8 cellular contexts compared by ENCODE assay signal in genomic region chr15:80031841-80032240, GRCh38. TPM values are rescaled to one million over a fixed set of nuclear protein-coding genes. Genes with fewer than 3 reads are reported as not detected.
A peak's percentile ranks its signal among the peaks of the same experiment; 100 is the strongest.
DNase-seq lines count a peak whose midpoint lies in the region; ATAC-seq and TF ChIP-seq lines count a peak whose summit lies in the region.
"Had no signal": no experiment of that assay in that cellular context is flagged by ENCODE, and none has a peak within 500 bp of the region (broad histone marks: within the 10 kb centered on the region; RNA-seq: fewer than 3 reads in every experiment).

No MANE protein-coding gene starts in this region.

- intact Hi-C loops in PC-9 (cut with micrococcal nuclease; ENCODE audit: unreplicated experiment) = no loop called here
- intact Hi-C loops in left cardiac atrium (cut with DNase I) = no loop called here
- intact Hi-C loops in esophagus squamous epithelium (cut with DNase I) = no loop called here

- no peak for TF ChIP-seq CTCF in PC-9 (conservative IDR thresholded peaks at IDR 0.05)
- TF ChIP-seq CTCF in esophagus squamous epithelium (IDR thresholded peaks at IDR 0.05) = no peak

- H3K9me2 ChIP-seq in PC-9 (ENCODE audit: insufficient read depth) = no peaks in the 10 kb centered on the region

- no peaks in the 10 kb centered on the region for H4K20me1 ChIP-seq in PC-9 (ENCODE audit: insufficient read depth)

- DNase-seq in DMS79 (lab: John Stamatoyannopoulos, UW) = peak; percentile 46
- peak; percentile 76 for DNase-seq in LHCN-M2 (ENCODE audit: low read depth)
- no peak for DNase-seq in PC-9
- DNase-seq in left cardiac atrium = peak; percentile 37
- no peak for DNase-seq in central memory CD4-positive, alpha-beta T cell
- no peak for DNase-seq in esophagus squamous epithelium (lab: John Stamatoyannopoulos, UW)
- no peak for DNase-seq in 8988T
- DNase-seq: Kasumi-1 had no signal

- peak overlapping the region; percentile 69 for H3K4me2 ChIP-seq in PC-9

- peak overlapping the region; percentile 95 for H3K27ac ChIP-seq in PC-9
- H3K27ac ChIP-seq in esophagus squamous epithelium = no peak overlapping the region

- TF ChIP-seq POLR2A in esophagus squamous epithelium (IDR thresholded peaks at IDR 0.05) = no peak

- H3K79me2 ChIP-seq in PC-9 (ENCODE audit: low read depth) = no peaks in the 10 kb centered on the region

- WGBS in esophagus squamous epithelium, 2 donors = 35 to 53% methylated on average over 3 of the region's 3 CpGs

- H3K9me3 ChIP-seq in PC-9 (ENCODE audit: insufficient read depth, low read depth) = no peaks in the 10 kb centered on the region; the same call in 1 of the 2 replicates
- no peaks in the 10 kb centered on the region for H3K9me3 ChIP-seq in esophagus squamous epithelium

- H3K27me3 ChIP-seq in PC-9 (ENCODE audit: insufficient read depth, low read depth) = no peaks in the 10 kb centered on the region
- no peaks in the 10 kb centered on the region for H3K27me3 ChIP-seq in esophagus squamous epithelium

- H3K4me3 ChIP-seq in PC-9 = no peak overlapping the region
- no peak overlapping the region for H3K4me3 ChIP-seq in esophagus squamous epithelium

- POLR2A ChIA-PET in PC-9 (lab: Charles Lee; ENCODE audit: unreplicated experiment) = interaction anchor here (0.5 kb wide), 1 partner anchor 112 kb away, joined by 3 read pairs; no protein-coding TSS in a partner anchor

- CTCF ChIA-PET in PC-9 (lab: Charles Lee) = no interaction called here

- no peaks in the 10 kb centered on the region for H3K36me3 ChIP-seq in PC-9 (ENCODE audit: low read depth)
- H3K36me3 ChIP-seq in esophagus squamous epithelium = no peaks in the 10 kb centered on the region

- no peak overlapping the region for H2AFZ ChIP-seq in PC-9

- H3F3A ChIP-seq in PC-9 (ENCODE audit: insufficient read depth, low read depth) = peaks cover 40% of the 10 kb centered on the region

- ATAC-seq in left cardiac atrium = peak; percentile 67 to 71

- H3K4me1 ChIP-seq in PC-9 (replicated peaks; ENCODE audit: insufficient read depth) = peaks cover 31% of the 10 kb centered on the region
- peaks cover 6 to 21% (median 8%) of the 10 kb centered on the region in 3 donors for H3K4me1 ChIP-seq in esophagus squamous epithelium

- no TSS peak for BruUV-seq in PC-9 (replicated peaks; lab: Mats Ljungman, UMichigan)

RNA-seq across cellular contexts. Expression of gene ZFAND6, which starts 27.6 kb away (rescaled TPM):
- total RNA-seq in LHCN-M2 (2014; rRNA removed) = 96.2 and 117 TPM in 2 replicates
- 37.0 TPM for polyA plus RNA-seq in LHCN-M2 (2012)
- 43.6 and 68.3 TPM in 2 replicates for total RNA-seq in PC-9 (2021)
- total RNA-seq in left cardiac atrium = 10 to 100 TPM; 64.2 to 64.3 TPM
- 100 to 1,000 TPM in 1 of 4 donors, 10 to 100 TPM in 3; 71.1 to 102 (median 82.5) TPM for total RNA-seq in esophagus squamous epithelium

Comparison
In these comparisons a context has a peak if more than half of its experiments do, and no peak if none do; other contexts are left out.
1. DNase-seq: peak in DMS79 (single experiment), LHCN-M2 (single experiment) and left cardiac atrium (single experiment); none in PC-9 (0 of 2), central memory CD4-positive, alpha-beta T cell (single experiment), esophagus squamous epithelium (single experiment) and 8988T (single experiment).